Comparison of ENCODE assay signal across 17 cellular contexts in the genomic region with DNA sequence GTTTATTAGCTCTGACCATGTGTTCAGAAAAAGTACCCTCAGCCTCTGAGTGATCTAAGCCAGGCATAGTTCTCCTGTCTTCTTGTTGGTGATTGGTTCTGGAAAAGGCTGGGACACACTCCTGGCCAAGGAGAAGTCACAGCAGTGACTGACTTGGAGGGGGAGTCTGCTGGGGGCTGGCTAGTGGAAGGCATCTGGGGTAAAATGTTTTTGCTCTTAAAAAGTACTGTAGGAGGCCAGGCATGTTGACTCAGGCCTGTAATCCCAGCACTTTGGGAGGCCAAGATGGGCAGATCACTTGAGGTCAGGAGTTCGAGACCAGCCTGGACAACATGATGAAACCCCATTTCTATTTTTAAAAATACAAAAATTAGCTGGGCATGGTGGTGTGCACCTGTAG. TPM values are rescaled to one million over a fixed set of nuclear protein-coding genes. Genes with fewer than 3 reads are reported as not detected.
A peak's percentile ranks its signal among the peaks of the same experiment; 100 is the strongest.
DNase-seq lines count a peak whose midpoint lies in the region; ATAC-seq and TF ChIP-seq lines count a peak whose summit lies in the region.
"Had no signal": no experiment of that assay in that cellular context is flagged by ENCODE, and none has a peak within 500 bp of the region (broad histone marks: within the 10 kb centered on the region; RNA-seq: fewer than 3 reads in every experiment).

No MANE protein-coding gene starts in this region.

- intact Hi-C loops in activated CD4-positive, alpha-beta T cell treated with anti-CD3 and anti-CD28 coated beads for 36 hours (cut with DNase I, micrococcal nuclease), result no loop called here

- peak overlapping the region; percentile 81 for H3K27ac Mint-ChIP-seq in activated CD4-positive, alpha-beta T cell treated with anti-CD3 and anti-CD28 coated beads for 36 hours
- H3K27ac Mint-ChIP-seq in stimulated activated naive CD8-positive, alpha-beta T cell treated with anti-CD3 and anti-CD28 coated beads, Interleukin-15, Interleukin-2, amounts not matched to agents 100 ng/mL and 50 ng/mL, for 24 hours, result peak overlapping the region; percentile 92

- no peaks in the 10 kb centered on the region for H3K36me3 ChIP-seq in SU-DHL-6 (ENCODE audit: low read length)
- H3K36me3 ChIP-seq in effector memory CD4-positive, alpha-beta T cell (ENCODE audit: control insufficient read depth, insufficient read depth, low read length), result no peaks in the 10 kb centered on the region
- H3K36me3 ChIP-seq: breast epithelium, lower lobe of right lung had no signal

- no peak for ATAC-seq in activated CD4-positive, alpha-beta T cell treated with anti-CD3 and anti-CD28 coated beads for 36 hours
- ATAC-seq in HG02588 (IDR thresholded peaks at IDR 0.05; ENCODE audit: unreplicated experiment), result no peak
- ATAC-seq: HCT116, lower lobe of right lung, right cardiac atrium had no signal

- peak overlapping the region; percentile 32 for H3K4me3 ChIP-seq in SU-DHL-6 (ENCODE audit: insufficient read depth, low read length, poor library complexity, severe bottlenecking)
- no peak overlapping the region for H3K4me3 ChIP-seq in effector memory CD4-positive, alpha-beta T cell (ENCODE audit: insufficient read depth, low read depth, low read length, poor library complexity, severe bottlenecking)
- H3K4me3 ChIP-seq: breast epithelium, lower lobe of right lung had no signal

- no peaks in the 10 kb centered on the region for H3K9me3 Mint-ChIP-seq in activated CD4-positive, alpha-beta T cell treated with anti-CD3 and anti-CD28 coated beads for 36 hours (ENCODE audit: low read depth)
- H3K9me3 Mint-ChIP-seq in stimulated activated naive CD8-positive, alpha-beta T cell treated with anti-CD3 and anti-CD28 coated beads, Interleukin-15, Interleukin-2, amounts not matched to agents 100 ng/mL and 50 ng/mL, for 24 hours, result no peaks in the 10 kb centered on the region

- peaks cover 2% of the 10 kb centered on the region for H3K36me3 Mint-ChIP-seq in activated CD4-positive, alpha-beta T cell treated with anti-CD3 and anti-CD28 coated beads for 36 hours (ENCODE audit: low read depth)
- H3K36me3 Mint-ChIP-seq in stimulated activated naive CD8-positive, alpha-beta T cell treated with anti-CD3 and anti-CD28 coated beads, Interleukin-15, Interleukin-2, amounts not matched to agents 100 ng/mL and 50 ng/mL, for 24 hours (ENCODE audit: low read depth), result peaks cover 4% of the 10 kb centered on the region

- H3K79me2 ChIP-seq in SU-DHL-6 (ENCODE audit: insufficient read depth, low read length), result no peaks in the 10 kb centered on the region

- TF ChIP-seq CTCF in SU-DHL-6 (IDR thresholded peaks at IDR 0.05; ENCODE audit: insufficient read depth, low read length, poor library complexity, severe bottlenecking), result no peak

- no peaks in the 10 kb centered on the region for H3K9me3 ChIP-seq in SU-DHL-6 (ENCODE audit: insufficient read depth, low read length)
- no peaks in the 10 kb centered on the region for H3K9me3 ChIP-seq in effector memory CD4-positive, alpha-beta T cell (ENCODE audit: control insufficient read depth, low read length)
- H3K9me3 ChIP-seq: breast epithelium, lower lobe of right lung had no signal

- no peaks in the 10 kb centered on the region for H3K27me3 Mint-ChIP-seq in activated CD4-positive, alpha-beta T cell treated with anti-CD3 and anti-CD28 coated beads for 36 hours
- no peaks in the 10 kb centered on the region for H3K27me3 Mint-ChIP-seq in stimulated activated naive CD8-positive, alpha-beta T cell treated with anti-CD3 and anti-CD28 coated beads, Interleukin-15, Interleukin-2, amounts not matched to agents 100 ng/mL and 50 ng/mL, for 24 hours

- peak overlapping the region; percentile 47 for H3K9ac ChIP-seq in SU-DHL-6 (ENCODE audit: low read length)

- peak overlapping the region; percentile 76 for H3K4me2 ChIP-seq in SU-DHL-6 (ENCODE audit: low read depth, low read length, poor library complexity, severe bottlenecking)

- no peak overlapping the region for H2AFZ ChIP-seq in SU-DHL-6 (ENCODE audit: low read depth, low read length, severe bottlenecking)

- no peaks in the 10 kb centered on the region for H3K27me3 ChIP-seq in SU-DHL-6 (ENCODE audit: low read length)
- H3K27me3 ChIP-seq in effector memory CD4-positive, alpha-beta T cell (replicated peaks; ENCODE audit: control insufficient read depth, insufficient read depth, low read length, poor library complexity, severe bottlenecking), result no peaks in the 10 kb centered on the region
- H3K27me3 ChIP-seq: breast epithelium had no signal

- H4K20me1 ChIP-seq in SU-DHL-6 (ENCODE audit: low read depth, low read length), result no peaks in the 10 kb centered on the region

- H3F3A ChIP-seq in SU-DHL-6 (ENCODE audit: insufficient read depth), result peaks cover 48% of the 10 kb centered on the region

- H3K9me2 ChIP-seq in SU-DHL-6 (replicated peaks; ENCODE audit: insufficient read depth, low read length), result no peaks in the 10 kb centered on the region

- H3K4me1 Mint-ChIP-seq in activated CD4-positive, alpha-beta T cell treated with anti-CD3 and anti-CD28 coated beads for 36 hours, result peaks cover 79% of the 10 kb centered on the region
- peaks cover 90% of the 10 kb centered on the region for H3K4me1 Mint-ChIP-seq in stimulated activated naive CD8-positive, alpha-beta T cell treated with anti-CD3 and anti-CD28 coated beads, Interleukin-15, Interleukin-2, amounts not matched to agents 100 ng/mL and 50 ng/mL, for 24 hours (ENCODE audit: low read depth)

- no peak for DNase-seq in activated CD4-positive, alpha-beta T cell treated with anti-CD3 and anti-CD28 coated beads for 36 hours
- no peak for DNase-seq in activated CD4-positive, alpha-beta T cell treated with anti-CD3 and anti-CD28 coated beads for 4 hours
- no peak for DNase-seq in effector memory CD4-positive, alpha-beta T cell
- no peak for DNase-seq in stimulated activated CD4-positive, alpha-beta T cell treated with anti-CD3 and anti-CD28 coated beads, Interleukin-1b, Interleukin-23, amount 100 ng/mL, for 48 hours
- DNase-seq in DMS79 treated with DMSO at 0.1 percent for 48 hours (lab: John Stamatoyannopoulos, UW), result no peak
- DNase-seq: foreskin fibroblast; lower lobe of right lung; NK-92 treated with Interleukin-12 subunit alpha and Interleukin-12 subunit beta, amount 100 ng/mL, for 24 hours; right cardiac atrium had no signal

- no peak overlapping the region for H3K4me3 Mint-ChIP-seq in activated CD4-positive, alpha-beta T cell treated with anti-CD3 and anti-CD28 coated beads for 36 hours
- peak overlapping the region; percentile 64 for H3K4me3 Mint-ChIP-seq in stimulated activated naive CD8-positive, alpha-beta T cell treated with anti-CD3 and anti-CD28 coated beads, Interleukin-15, Interleukin-2, amounts not matched to agents 100 ng/mL and 50 ng/mL, for 24 hours

- H3K4me1 ChIP-seq in effector memory CD4-positive, alpha-beta T cell (ENCODE audit: control insufficient read depth, insufficient read depth, low read length, poor library complexity, severe bottlenecking), result peaks cover 39% of the 10 kb centered on the region
- H3K4me1 ChIP-seq: breast epithelium had no signal

- peak overlapping the region; percentile 91 for H3K27ac ChIP-seq in SU-DHL-6 (ENCODE audit: low read depth, low read length)
- peak overlapping the region; percentile 84 for H3K27ac ChIP-seq in effector memory CD4-positive, alpha-beta T cell (ENCODE audit: insufficient read depth, low read length, poor library complexity, severe bottlenecking)
- H3K27ac ChIP-seq: VCaP had no signal

- CTCF ChIA-PET in activated CD4-positive, alpha-beta T cell treated with anti-CD3 and anti-CD28 coated beads for 36 hours (lab: Charles Lee), result interaction anchor here (0.5 to 1.4 kb wide), 3 partner anchors 53 to 64 kb away, joined by 3 to 4 read pairs (median 3); a partner anchor contains a TSS

- POLR2A ChIA-PET in activated CD4-positive, alpha-beta T cell treated with anti-CD3 and anti-CD28 coated beads for 36 hours (lab: Charles Lee), result interaction anchor here (0.6 kb wide), 1 partner anchor 23 kb away, joined by 6 read pairs; no protein-coding TSS in a partner anchor

RNA-seq across cellular contexts. Expression of a gene that starts 21.7 kb away (rescaled TPM):
- total RNA-seq in activated CD4-positive, alpha-beta T cell treated with anti-CD3 and anti-CD28 coated beads for 36 hours, result not detected
- total RNA-seq: A172, right cardiac atrium, SK-MEL-5 had no signal

RNA-seq across cellular contexts. Expression of a gene that starts 41.9 kb away (rescaled TPM):
- total RNA-seq in activated CD4-positive, alpha-beta T cell treated with anti-CD3 and anti-CD28 coated beads for 36 hours, result 10 to 100 TPM; 10.0 to 12.2 TPM

RNA-seq across cellular contexts. Expression of a gene that starts 52.3 kb away (rescaled TPM):
- 100 to 1,000 TPM; 261 to 358 TPM for total RNA-seq in activated CD4-positive, alpha-beta T cell treated with anti-CD3 and anti-CD28 coated beads for 36 hours
